Comparison of ENCODE assay signal across 1 cellular context in genomic region chr12:108879615-108880254, GRCh38.
TF ChIP-seq lines count a peak whose summit lies in the region.

DAO (plus strand) TSS chr12:108880092; CDS start chr12:108885007, 4,915 bp downstream.

TF ChIP-seq in H1, 55 proteins besides CTCF, POLR2A, EP300 and RAD21 (continued from another document):
- TF ChIP-seq CHD2 (IDR thresholded peaks at IDR 0.05; ENCODE audit: low read length) (no peak), TAF7 (optimal IDR thresholded peaks at IDR 0.05; ENCODE audit: borderline replicate concordance, low read depth, low read length) (no peak), PHF8 (conservative IDR thresholded peaks at IDR 0.05; ENCODE audit: low read depth, low read length) (no peak), GABPA (IDR thresholded peaks at IDR 0.05; ENCODE audit: borderline replicate concordance, insufficient read depth, low read length) (no peak), CEBPB (IDR thresholded peaks at IDR 0.05; ENCODE audit: low read depth, low read length) (no peak), SAP30 (IDR thresholded peaks at IDR 0.05; ENCODE audit: insufficient read depth, insufficient replicate concordance, low read length) (no peak), RBBP5 (IDR thresholded peaks at IDR 0.05; ENCODE audit: borderline replicate concordance, low read depth, low read length) (no peak)
TF ChIP-seq in H1: peak in this region for 0.
